ENCODE assay signal across 20 cellular contexts in genomic region chr5:166529200-166529599, GRCh38.
"Had no signal": no experiment of that assay in that cellular context is flagged by ENCODE, and none has a peak within 500 bp of the region (broad histone marks: within the 10 kb centered on the region; RNA-seq: fewer than 3 reads in every experiment).

No MANE protein-coding gene starts in this region.

- H3K9me3 ChIP-seq: colonic mucosa, esophagus muscularis mucosa, gastrocnemius medialis, heart right ventricle, lower lobe of right lung had no signal

- ATAC-seq: effector memory CD8-positive, alpha-beta T cell; gastrocnemius medialis; heart right ventricle; left cardiac atrium; left lung; left ventricle myocardium superior; lower lobe of right lung; naive thymus-derived CD4-positive, alpha-beta T cell had no signal

- H3K4me1 Mint-ChIP-seq: naive thymus-derived CD4-positive, alpha-beta T cell had no signal

- DNase-seq: colonic mucosa; cortex of kidney; effector CD8-positive, alpha-beta T cell; effector memory CD8-positive, alpha-beta T cell; foreskin fibroblast; foreskin melanocyte; gastrocnemius medialis; glutamatergic neuron; head of caudate nucleus; heart right ventricle; hippocampal formation; left cardiac atrium; left lung; left ventricle myocardium superior; lower lobe of right lung; mesenchymal stem cell; midbrain; naive thymus-derived CD4-positive, alpha-beta T cell had no signal

- H3K4me3 ChIP-seq: colonic mucosa, esophagus muscularis mucosa, gastrocnemius medialis, heart right ventricle, left lung, lower lobe of right lung had no signal

- H3K27ac ChIP-seq: colonic mucosa, esophagus muscularis mucosa, gastrocnemius medialis, heart right ventricle, left lung, lower lobe of right lung had no signal

- H3K27me3 Mint-ChIP-seq: dendritic cell treated with granulocyte-macrophage colony-stimulating factor and Interleukin-4, amounts not matched to agents 40 ng/mL and 50 ng/mL, for 4 days; effector memory CD8-positive, alpha-beta T cell; naive thymus-derived CD4-positive, alpha-beta T cell had no signal

- H3K4me1 ChIP-seq: colonic mucosa, esophagus muscularis mucosa, gastrocnemius medialis, heart right ventricle, left lung, lower lobe of right lung had no signal

- H3K27ac Mint-ChIP-seq: dendritic cell treated with granulocyte-macrophage colony-stimulating factor and Interleukin-4, amounts not matched to agents 40 ng/mL and 50 ng/mL, for 4 days; effector memory CD8-positive, alpha-beta T cell; naive thymus-derived CD4-positive, alpha-beta T cell had no signal

- H3K36me3 ChIP-seq: colonic mucosa, esophagus muscularis mucosa, gastrocnemius medialis, heart right ventricle, left lung, lower lobe of right lung had no signal

- H3K4me3 Mint-ChIP-seq: dendritic cell treated with granulocyte-macrophage colony-stimulating factor and Interleukin-4, amounts not matched to agents 40 ng/mL and 50 ng/mL, for 4 days; effector memory CD8-positive, alpha-beta T cell; naive thymus-derived CD4-positive, alpha-beta T cell had no signal

- H3K27me3 ChIP-seq: colonic mucosa, esophagus muscularis mucosa, gastrocnemius medialis, heart right ventricle, left lung had no signal
